ENCODE assay signal across 8 cellular contexts in genomic region chr1:179079113-179079761, GRCh38. TPM values are rescaled to one million over a fixed set of nuclear protein-coding genes. Genes with fewer than 3 reads are reported as not detected.
DNase-seq lines count a peak whose midpoint lies in the region; FAIRE-seq and TF ChIP-seq lines count a peak whose summit lies in the region.

No MANE protein-coding gene starts in this region.

- H3K4me3 Mint-ChIP-seq in activated CD4-positive, alpha-beta T cell treated with anti-CD3 and anti-CD28 coated beads, Interleukin-2, amount 10 ng/mL, durations not matched to agents 7 days and 5 days = no peak overlapping the region

- peaks cover 5% of the 10 kb centered on the region for H3K36me3 Mint-ChIP-seq in activated CD4-positive, alpha-beta T cell treated with anti-CD3 and anti-CD28 coated beads, Interleukin-2, amount 10 ng/mL, durations not matched to agents 7 days and 5 days (ENCODE audit: low read depth)

- TF ChIP-seq CTCF in HL-60 (IDR thresholded peaks at IDR 0.05; ENCODE audit: insufficient read depth, low read length) (peak; percentile 53), endothelial cell of umbilical vein (IDR thresholded peaks at IDR 0.05; ENCODE audit: extremely low read depth in 1 of 2, insufficient read depth in 1 of 2, low read depth in 1 of 2, low read length in 2 of 2) (peak; percentile 60 to 64), thyroid gland (IDR thresholded peaks at IDR 0.05) (peak; percentile 39 to 82 (median 76))

- H4K20me1 ChIP-seq in endothelial cell of umbilical vein (replicated peaks; ENCODE audit: control insufficient read depth, extremely low read depth, insufficient read depth, low read length) = no peaks in the 10 kb centered on the region

- H3K27me3 ChIP-seq in HL-60 (ENCODE audit: insufficient read depth, poor library complexity, severe bottlenecking) (no peaks in the 10 kb centered on the region), endothelial cell of umbilical vein (ENCODE audit: control insufficient read depth in 2 of 2, insufficient read depth in 2 of 2, low read length in 2 of 2) (no peaks in the 10 kb centered on the region), thyroid gland (no peaks in the 10 kb centered on the region)

- H3K27ac Mint-ChIP-seq in activated CD4-positive, alpha-beta T cell treated with anti-CD3 and anti-CD28 coated beads, Interleukin-2, amount 10 ng/mL, durations not matched to agents 7 days and 5 days = peak overlapping the region; percentile 0

- 53% methylated on average over 18 of the region's 18 CpGs for WGBS in thyroid gland, 2 donors

- H3K4me1 ChIP-seq in endothelial cell of umbilical vein (ENCODE audit: control insufficient read depth, extremely low read depth, insufficient read depth, low read length) = peaks cover 14% of the 10 kb centered on the region
- H3K4me1 ChIP-seq in thyroid gland = peaks cover 13 to 15% of the 10 kb centered on the region in 2 donors

- no peak overlapping the region for H2AFZ ChIP-seq in endothelial cell of umbilical vein (ENCODE audit: low read depth, low read length)

- dilution Hi-C loops in endothelial cell of umbilical vein (cut with MboI; ENCODE audit: extremely low pct_ligation_motif_present, low sequenced_read_pairs) = no loop called here

- no peaks in the 10 kb centered on the region for H3K9me3 ChIP-seq in endothelial cell of umbilical vein (replicated peaks; ENCODE audit: control insufficient read depth, insufficient read depth, low read length)
- no peaks in the 10 kb centered on the region for H3K9me3 ChIP-seq in thyroid gland

- CTCF ChIA-PET in activated CD4-positive, alpha-beta T cell treated with anti-CD3 and anti-CD28 coated beads, Interleukin-2, amount 10 ng/mL, durations not matched to agents 7 days and 5 days (lab: Charles Lee) = interaction anchor here (0.6 to 1.9 kb wide), 16 partner anchors 10 to 1983 kb away, joined by 3 to 9 read pairs (median 4); no protein-coding TSS in a partner anchor
- CTCF ChIA-PET in endothelial cell of umbilical vein (lab: Charles Lee) = interaction anchor here (0.6 to 4.5 kb wide), 15 partner anchors 9 to 731 kb away, joined by 3 to 27 read pairs (median 4); no protein-coding TSS in a partner anchor

- TF ChIP-seq POLR2A in endothelial cell of umbilical vein (IDR thresholded peaks at IDR 0.05; ENCODE audit: low read depth, low read length) = no peak
- no peak for TF ChIP-seq POLR2A in thyroid gland (IDR thresholded peaks at IDR 0.05)

- no peaks in the 10 kb centered on the region for H3K36me3 ChIP-seq in endothelial cell of umbilical vein (ENCODE audit: control insufficient read depth in 2 of 2, extremely low read depth in 1 of 2, insufficient read depth in 2 of 2, low read length in 2 of 2)
- no peaks in the 10 kb centered on the region for H3K36me3 ChIP-seq in thyroid gland

- H3K79me2 ChIP-seq in endothelial cell of umbilical vein (ENCODE audit: control insufficient read depth, insufficient read depth, low read length) = peaks cover 12% of the 10 kb centered on the region

- H3K27me3 Mint-ChIP-seq in activated CD4-positive, alpha-beta T cell treated with anti-CD3 and anti-CD28 coated beads, Interleukin-2, amount 10 ng/mL, durations not matched to agents 7 days and 5 days = no peaks in the 10 kb centered on the region

- no TSS peak for BruUV-seq in endothelial cell of umbilical vein (replicated peaks; lab: Mats Ljungman, UMichigan)

- H3K27ac ChIP-seq in HL-60 (replicated peaks) = no peak overlapping the region
- H3K27ac ChIP-seq in endothelial cell of umbilical vein (ENCODE audit: insufficient read depth, low read depth, low read length) = no peak overlapping the region
- H3K27ac ChIP-seq in thyroid gland = no peak overlapping the region

- POLR2A ChIA-PET in activated CD4-positive, alpha-beta T cell treated with anti-CD3 and anti-CD28 coated beads, Interleukin-2, amount 10 ng/mL, durations not matched to agents 7 days and 5 days (lab: Charles Lee) = no interaction called here
- POLR2A ChIA-PET in endothelial cell of umbilical vein (lab: Charles Lee) = interaction anchor here (0.6 kb wide), 1 partner anchor 32 kb away, joined by 11 read pairs; no protein-coding TSS in a partner anchor

- peak; percentile 72 for DNase-seq in EL
- peak; percentile 34 to 71 for DNase-seq in HL-60 (ENCODE audit: low read depth in 1 of 2, low spot score in 1 of 2)
- peak; percentile 35 for DNase-seq in NCI-H524 treated with DMSO at 0.1 percent for 48 hours (lab: John Stamatoyannopoulos, UW)
- peak; percentile 71 for DNase-seq in activated CD4-positive, alpha-beta T cell treated with anti-CD3 and anti-CD28 coated beads, Interleukin-2, amount 10 ng/mL, durations not matched to agents 7 days and 5 days
- peak; percentile 69 for DNase-seq in endothelial cell of umbilical vein (ENCODE audit: low read depth, low spot score)
- DNase-seq in myocyte (ENCODE audit: low read depth) = peak; percentile 81
- DNase-seq in thyroid gland = peak; percentile 48 to 52
- no peak for DNase-seq in mesenteric fat pad (ENCODE audit: low spot score)

- H3K9me1 ChIP-seq in endothelial cell of umbilical vein (replicated peaks; ENCODE audit: control insufficient read depth, extremely low read depth, insufficient read depth, low read length) = no peaks in the 10 kb centered on the region

- H3K9ac ChIP-seq in endothelial cell of umbilical vein (replicated peaks; ENCODE audit: extremely low read depth, insufficient read depth, low read length) = no peak overlapping the region

- no peaks in the 10 kb centered on the region for H3K9me3 Mint-ChIP-seq in activated CD4-positive, alpha-beta T cell treated with anti-CD3 and anti-CD28 coated beads, Interleukin-2, amount 10 ng/mL, durations not matched to agents 7 days and 5 days

- peak; percentile 93 for FAIRE-seq in endothelial cell of umbilical vein (lab: Jason Lieb, UNC)

- H3K4me3 ChIP-seq in HL-60 (replicated peaks; ENCODE audit: insufficient read depth, low read length) (no peak overlapping the region), endothelial cell of umbilical vein (replicated peaks in 1 of 3; ENCODE audit: insufficient read depth in 1 of 3, low read depth in 1 of 3, low read length in 3 of 3) (no peak overlapping the region), thyroid gland (replicated peaks in 1 of 3) (no peak overlapping the region)

- H3K4me1 Mint-ChIP-seq in activated CD4-positive, alpha-beta T cell treated with anti-CD3 and anti-CD28 coated beads, Interleukin-2, amount 10 ng/mL, durations not matched to agents 7 days and 5 days = peaks cover 28% of the 10 kb centered on the region

- intact Hi-C loops in endothelial cell of umbilical vein (cut with micrococcal nuclease) (loop anchor here (1.0 to 10.0 kb wide), 4 partner anchors 115 to 626 kb away; no protein-coding TSS in a partner anchor), thyroid gland (cut with DNase I) (no loop called here)

- no peak overlapping the region for H3K4me2 ChIP-seq in endothelial cell of umbilical vein (ENCODE audit: insufficient read depth, low read length)

TF ChIP-seq in endothelial cell of umbilical vein, 7 proteins besides CTCF, POLR2A, EP300 and RAD21:
- no peak for TF ChIP-seq MYC (IDR thresholded peaks at IDR 0.05; ENCODE audit: low read depth, low read length)
- TF ChIP-seq JUN (IDR thresholded peaks at IDR 0.05; ENCODE audit: borderline replicate concordance, insufficient read depth, insufficient read length, low read depth) = no peak
- no peak for TF ChIP-seq GATA2 (IDR thresholded peaks at IDR 0.05; ENCODE audit: insufficient read depth, insufficient read length, low read depth, low read length)
- TF ChIP-seq FOS (IDR thresholded peaks at IDR 0.05; ENCODE audit: borderline replicate concordance, insufficient read depth, low read length) = no peak
- TF ChIP-seq MAX (IDR thresholded peaks at IDR 0.05; ENCODE audit: insufficient read depth, insufficient read length) = no peak
- no peak for TF ChIP-seq EZH2 (IDR thresholded peaks at IDR 0.05; ENCODE audit: borderline replicate concordance, low read depth, low read length, severe bottlenecking)
- no peak for TF ChIP-seq POLR2AphosphoS5 (IDR thresholded peaks at IDR 0.05; ENCODE audit: insufficient read depth, low read depth, low read length)

RNA-seq across cellular contexts. Expression of gene TOR3A, which starts 2.6 kb away (rescaled TPM):
- total RNA-seq in activated CD4-positive, alpha-beta T cell treated with anti-CD3 and anti-CD28 coated beads, Interleukin-2, amount 10 ng/mL, durations not matched to agents 7 days and 5 days = 10 to 100 TPM; 43.9 to 46.6 TPM
- total RNA-seq in endothelial cell of umbilical vein (16.7 and 22.4 TPM in 2 replicates), myocyte (64.2 and 94.8 TPM in 2 replicates), thyroid gland (10 to 100 TPM; 30.0 to 57.4 (median 45.2) TPM), mesenteric fat pad (22.3 TPM)
- polyA plus RNA-seq in endothelial cell of umbilical vein = 14.9 and 24.1 TPM in 2 replicates
- polyA plus RNA-seq in endothelial cell of umbilical vein (2011; cell fraction: cytosol; rRNA removed) = 21.2 and 21.7 TPM in 2 replicates
- 20.0 and 20.3 TPM in 2 replicates for polyA plus RNA-seq in endothelial cell of umbilical vein (2011; cell fraction: nucleus; rRNA removed)
- polyA plus RNA-seq in endothelial cell of umbilical vein (2012) = 12.7 and 13.1 TPM in 2 replicates
- 34.2 and 34.9 TPM in 2 replicates for polyA minus RNA-seq in endothelial cell of umbilical vein
- 36.0 TPM for polyA minus RNA-seq in endothelial cell of umbilical vein (2011; cell fraction: cytosol; rRNA and poly(A)+ RNA removed)
- 8.1 and 9.1 TPM in 2 replicates for polyA minus RNA-seq in endothelial cell of umbilical vein (2011; cell fraction: nucleus; rRNA and poly(A)+ RNA removed)
- 38.8 TPM for polyA plus RNA-seq in myocyte (2012)

RNA-seq across cellular contexts. Expression of gene FAM20B, which starts 53.5 kb away (rescaled TPM):
- total RNA-seq in activated CD4-positive, alpha-beta T cell treated with anti-CD3 and anti-CD28 coated beads, Interleukin-2, amount 10 ng/mL, durations not matched to agents 7 days and 5 days = 10 to 100 TPM; 25.1 to 31.3 TPM
- 35.1 and 36.2 TPM in 2 replicates for total RNA-seq in endothelial cell of umbilical vein
- polyA plus RNA-seq in endothelial cell of umbilical vein = 8.2 and 10.0 TPM in 2 replicates
- 13.0 and 13.3 TPM in 2 replicates for polyA plus RNA-seq in endothelial cell of umbilical vein (2011; cell fraction: cytosol; rRNA removed)
- 9.6 and 11.1 TPM in 2 replicates for polyA plus RNA-seq in endothelial cell of umbilical vein (2011; cell fraction: nucleus; rRNA removed)
- polyA plus RNA-seq in endothelial cell of umbilical vein (2012) = 17.9 and 20.7 TPM in 2 replicates
- 33.2 and 36.7 TPM in 2 replicates for polyA minus RNA-seq in endothelial cell of umbilical vein
- 30.1 TPM for polyA minus RNA-seq in endothelial cell of umbilical vein (2011; cell fraction: cytosol; rRNA and poly(A)+ RNA removed)
- 8.0 and 11.9 TPM in 2 replicates for polyA minus RNA-seq in endothelial cell of umbilical vein (2011; cell fraction: nucleus; rRNA and poly(A)+ RNA removed)
- total RNA-seq in myocyte = 55.3 and 56.6 TPM in 2 replicates
- polyA plus RNA-seq in myocyte (2012) = 23.9 TPM
- 10 to 100 TPM; 24.3 to 39.2 (median 30.6) TPM for total RNA-seq in thyroid gland
- total RNA-seq in mesenteric fat pad = 49.5 TPM
